Comparison of ENCODE assay signal across 1 cellular context in genomic region chr12:113091506-113091905, GRCh38.
TF ChIP-seq lines count a peak whose summit lies in the region.

No MANE protein-coding gene starts in this region.

TF ChIP-seq in H1, 55 proteins besides CTCF, POLR2A, EP300 and RAD21:
- TF ChIP-seq POU5F1 (IDR thresholded peaks at IDR 0.05; ENCODE audit: low read depth, low read length): no peak
- TF ChIP-seq CEBPB (IDR thresholded peaks at IDR 0.05; ENCODE audit: low read depth, low read length): no peak
- TF ChIP-seq RNF2 (IDR thresholded peaks at IDR 0.05; ENCODE audit: borderline replicate concordance, low read depth, low read length, missing control alignments, poor library complexity, severe bottlenecking): no peak
- TF ChIP-seq PHF8 (conservative IDR thresholded peaks at IDR 0.05; ENCODE audit: low read depth, low read length): no peak
- no peak for TF ChIP-seq YY1 (IDR thresholded peaks at IDR 0.05; ENCODE audit: low read depth, low read length)
- TF ChIP-seq HDAC2 (IDR thresholded peaks at IDR 0.05; ENCODE audit: borderline replicate concordance in 1 of 2, low read depth in 2 of 2, low read length in 2 of 2): no peak
- TF ChIP-seq TAF7 (optimal IDR thresholded peaks at IDR 0.05; ENCODE audit: borderline replicate concordance, low read depth, low read length): no peak
- no peak for TF ChIP-seq SUZ12 (IDR thresholded peaks at IDR 0.05; ENCODE audit: low read length)
- no peak for TF ChIP-seq CBX5 (IDR thresholded peaks at IDR 0.05; ENCODE audit: low read depth, low read length)
